In genomic region chr17:73657473-73658116, GRCh38 we compare ENCODE assay signal across 9 cellular contexts. TPM values are rescaled to one million over a fixed set of nuclear protein-coding genes. Genes with fewer than 3 reads are reported as not detected.
A peak's percentile ranks its signal among the peaks of the same experiment; 100 is the strongest.
DNase-seq lines count a peak whose midpoint lies in the region; ATAC-seq, FAIRE-seq and TF ChIP-seq lines count a peak whose summit lies in the region.
"Had no signal": no experiment of that assay in that cellular context is flagged by ENCODE, and none has a peak within 500 bp of the region (broad histone marks: within the 10 kb centered on the region; RNA-seq: fewer than 3 reads in every experiment).

No MANE protein-coding gene starts in this region.

- H3K36me3 ChIP-seq in SJCRH30 (no peaks in the 10 kb centered on the region), gastroesophageal sphincter (no peaks in the 10 kb centered on the region), sigmoid colon (no peaks in the 10 kb centered on the region)

- intact Hi-C loops in Calu3 (cut with micrococcal nuclease; ENCODE audit: unreplicated experiment) = no loop called here
- intact Hi-C loops in sigmoid colon (cut with DNase I) = loop anchor here (2.0 kb wide), 1 partner anchor 51 kb away; no protein-coding TSS in a partner anchor

- TF ChIP-seq POLR2A in gastroesophageal sphincter (IDR thresholded peaks at IDR 0.05) = no peak
- TF ChIP-seq POLR2A in sigmoid colon (IDR thresholded peaks at IDR 0.05) = no peak

- no TSS peak for BruUV-seq in Calu3 (replicated peaks; lab: Mats Ljungman, UMichigan)

- TF ChIP-seq CTCF in Calu3 (IDR thresholded peaks at IDR 0.05; ENCODE audit: unreplicated experiment) = peak; percentile 34
- peak in 3 of 4 experiments; percentile 7 to 50 (median 38) for TF ChIP-seq CTCF in gastroesophageal sphincter (IDR thresholded peaks at IDR 0.05)
- peak in 3 of 4 experiments; percentile 28 to 37 (median 31) for TF ChIP-seq CTCF in sigmoid colon (IDR thresholded peaks at IDR 0.05)

- no peaks in the 10 kb centered on the region for H3K4me1 Mint-ChIP-seq in Calu3 (ENCODE audit: low read depth, unreplicated experiment)

- peaks cover 14% of the 10 kb centered on the region for H3K9me3 Mint-ChIP-seq in Calu3 (ENCODE audit: low read depth, unreplicated experiment)

- FAIRE-seq in HTR-8/SVneo (lab: Jason Lieb, UNC) = no peak
- FAIRE-seq: endothelial cell of umbilical vein had no signal

- TF ChIP-seq EP300 in gastroesophageal sphincter (IDR thresholded peaks at IDR 0.05) (no peak), sigmoid colon (IDR thresholded peaks at IDR 0.05) (no peak)

- ATAC-seq in gastroesophageal sphincter = no peak
- no peak for ATAC-seq in HG03135 (IDR thresholded peaks at IDR 0.05; ENCODE audit: unreplicated experiment)

- H3K27me3 Mint-ChIP-seq in Calu3 (ENCODE audit: unreplicated experiment) = peaks cover 61% of the 10 kb centered on the region

- H3K27ac ChIP-seq in SJCRH30 = no peak overlapping the region
- no peak overlapping the region for H3K27ac ChIP-seq in gastroesophageal sphincter
- no peak overlapping the region for H3K27ac ChIP-seq in sigmoid colon

- H3K4me1 ChIP-seq in SJCRH30 = no peaks in the 10 kb centered on the region
- no peaks in the 10 kb centered on the region for H3K4me1 ChIP-seq in gastroesophageal sphincter
- no peaks in the 10 kb centered on the region for H3K4me1 ChIP-seq in sigmoid colon

- CTCF ChIA-PET in Calu3 (lab: Charles Lee) = interaction anchor here (0.7 kb wide), 1 partner anchor 128 kb away, joined by 3 read pairs; no protein-coding TSS in a partner anchor

- DNase-seq in Calu3 (peak; percentile 73), KBM-7 (peak; percentile 40), SJCRH30 (peak; percentile 71 to 85), sigmoid colon (no peak), GM19240 (ENCODE audit: insufficient read length, low spot score) (no peak), HTR-8/SVneo (ENCODE audit: insufficient read length, low spot score) (no peak)

- no peak overlapping the region for H3K4me3 ChIP-seq in SJCRH30
- H3K4me3 ChIP-seq in gastroesophageal sphincter = no peak overlapping the region
- no peak overlapping the region for H3K4me3 ChIP-seq in sigmoid colon

- no peak overlapping the region for H3K27ac Mint-ChIP-seq in Calu3 (ENCODE audit: unreplicated experiment)

- H3K4me3 Mint-ChIP-seq in Calu3 (ENCODE audit: low read depth, unreplicated experiment) = no peak overlapping the region

- H3K9me3 ChIP-seq in SJCRH30 (replicated peaks) (peaks cover 6% of the 10 kb centered on the region), gastroesophageal sphincter (peaks cover 0 to 27% (median 0%) of the 10 kb centered on the region in 3 donors), sigmoid colon (peaks cover 0 to 6% (median 0%) of the 10 kb centered on the region in 4 donors)

- 0 out of 2 replicates have a peak, but pooled peaks cover 3% of the 10 kb centered on the region for H3K27me3 ChIP-seq in SJCRH30
- H3K27me3 ChIP-seq in gastroesophageal sphincter = peaks cover 51% of the 10 kb centered on the region
- H3K27me3 ChIP-seq in sigmoid colon = peaks cover 0 to 3% (median 0%) of the 10 kb centered on the region in 3 donors

- in situ Hi-C loops in KBM-7 (cut with MboI; ENCODE audit: low pct_unique_long_range_greater_than_20kb, low sequenced_read_pairs) = no loop called here

- 5 to 19% methylated on average over 6 to 11 of the region's 11 CpGs for WGBS in gastroesophageal sphincter (ENCODE audit: low coverage in 1 of 2), 2 donors
- 3 to 26% methylated on average over 11 of the region's 11 CpGs for WGBS in sigmoid colon, 2 donors

- H3K36me3 Mint-ChIP-seq in Calu3 (ENCODE audit: insufficient read depth, unreplicated experiment) = no peaks in the 10 kb centered on the region

RNA-seq across cellular contexts. Expression of gene SDK2, which starts 13.3 kb away (rescaled TPM):
- total RNA-seq in Calu3 (2022) = 0.07 TPM in 1 of 2 replicates, not detected in the other
- total RNA-seq in SJCRH30 (2014; rRNA removed; shearing (Covaris generic)) = 15.2 and 16.4 TPM in 2 replicates
- total RNA-seq in gastroesophageal sphincter = 1 to 10 TPM in 1 of 4 donors, under 1 TPM in 3; 0.31 to 2.0 (median 0.78) TPM
- total RNA-seq in sigmoid colon = under 1 TPM; 0.66 to 0.83 (median 0.76) TPM
- 1 to 10 TPM in 1 of 3 donors, under 1 TPM in 2; under 0.01 to 1.9 (median under 0.01) TPM for polyA plus RNA-seq in sigmoid colon
- total RNA-seq: endothelial cell of umbilical vein had no signal
- polyA plus RNA-seq: endothelial cell of umbilical vein had no signal

Comparison
In these comparisons a context has a peak if more than half of its experiments do, and no peak if none do; other contexts are left out.
1. DNase-seq: peak in Calu3 (single experiment), KBM-7 (single experiment) and SJCRH30 (2 of 2); none in sigmoid colon (single experiment), GM19240 (single experiment) and HTR-8/SVneo (single experiment).
2. Peak in every context shown above with its lines, with median percentiles within 50 percentile points of each other: CTCF ChIP-seq.